In the genomic region with DNA sequence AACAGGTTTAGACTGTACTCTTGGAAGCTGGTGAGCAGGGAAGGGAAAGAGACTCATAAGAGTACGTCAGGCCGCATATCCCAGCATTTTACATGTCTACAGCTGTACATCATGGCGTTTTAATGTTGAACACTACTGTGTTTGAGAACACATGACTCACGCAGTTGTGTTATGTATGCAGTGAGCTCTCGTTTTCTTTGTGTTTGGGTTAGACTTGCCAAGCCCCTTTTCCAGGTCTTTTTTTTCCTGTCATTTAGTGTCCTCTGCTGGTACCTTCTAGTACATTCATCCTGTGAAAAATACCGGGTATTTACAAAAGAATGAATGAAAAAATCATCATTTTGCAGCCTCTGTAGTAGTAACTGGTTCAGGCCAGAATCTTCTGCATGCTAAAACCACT, we compare ENCODE assay signal across 8 cellular contexts. TPM values are rescaled to one million over a fixed set of nuclear protein-coding genes. Genes with fewer than 3 reads are reported as not detected.
A peak's percentile ranks its signal among the peaks of the same experiment; 100 is the strongest.
DNase-seq lines count a peak whose midpoint lies in the region; ATAC-seq and TF ChIP-seq lines count a peak whose summit lies in the region.

No MANE protein-coding gene starts in this region.

- no peak overlapping the region for H3K4me3 ChIP-seq in esophagus muscularis mucosa
- H3K4me3 ChIP-seq in CD8-positive, alpha-beta memory T cell (ENCODE audit: low read length): no peak overlapping the region

- H3K4me3 Mint-ChIP-seq in progenitor cell of endocrine pancreas (ENCODE audit: low read depth): no peak overlapping the region
- H3K4me3 Mint-ChIP-seq in CD8-positive, alpha-beta memory T cell: no peak overlapping the region

- DNase-seq in ELR (ENCODE audit: low read depth) (peak; percentile 53), OCI-M1 (lab: John Stamatoyannopoulos, UW) (peak; percentile 6), esophagus muscularis mucosa (ENCODE audit: extremely low spot score) (no peak), progenitor cell of endocrine pancreas (ENCODE audit: low spot score, unreplicated experiment) (no peak), NAMALWA (ENCODE audit: low spot score) (no peak)
- no peak for DNase-seq in CD8-positive, alpha-beta memory T cell

- TF ChIP-seq CTCF in esophagus muscularis mucosa (IDR thresholded peaks at IDR 0.05) (peak; percentile 44 to 47 (median 45)), progenitor cell of endocrine pancreas (IDR thresholded peaks at IDR 0.05; ENCODE audit: unreplicated experiment) (peak; percentile 53)

- H3K36me3 Mint-ChIP-seq in progenitor cell of endocrine pancreas (ENCODE audit: insufficient read depth): peaks cover 45% of the 10 kb centered on the region
- peaks cover 0 to 41% (median 1%) of the 10 kb centered on the region in 3 donors for H3K36me3 Mint-ChIP-seq in CD8-positive, alpha-beta memory T cell

- WGBS in esophagus muscularis mucosa: 38% methylated on average over 6 of the region's 6 CpGs

- ATAC-seq in HG02798 (IDR thresholded peaks at IDR 0.05; ENCODE audit: poor library complexity, unreplicated experiment) (no peak), HG03175 (IDR thresholded peaks at IDR 0.05; ENCODE audit: unreplicated experiment) (no peak)

- POLR2A ChIA-PET in CD8-positive, alpha-beta memory T cell (lab: Charles Lee): no interaction called here

- H3K9me3 ChIP-seq in esophagus muscularis mucosa: no peaks in the 10 kb centered on the region
- no peaks in the 10 kb centered on the region for H3K9me3 ChIP-seq in CD8-positive, alpha-beta memory T cell (ENCODE audit: low read length)

- CTCF ChIA-PET in CD8-positive, alpha-beta memory T cell (lab: Charles Lee): no interaction called here

- TF ChIP-seq POLR2A in esophagus muscularis mucosa (IDR thresholded peaks at IDR 0.05; ENCODE audit: low read depth): no peak

- TF ChIP-seq EP300 in esophagus muscularis mucosa (IDR thresholded peaks at IDR 0.05): no peak

- H3K36me3 ChIP-seq in esophagus muscularis mucosa: peaks cover 0 to 33% (median 3%) of the 10 kb centered on the region in 4 donors
- H3K36me3 ChIP-seq in CD8-positive, alpha-beta memory T cell (ENCODE audit: insufficient read depth, low read length): no peaks in the 10 kb centered on the region

- H3K27me3 ChIP-seq in esophagus muscularis mucosa: no peaks in the 10 kb centered on the region
- no peaks in the 10 kb centered on the region for H3K27me3 ChIP-seq in CD8-positive, alpha-beta memory T cell (ENCODE audit: insufficient read depth, low read length, poor library complexity, severe bottlenecking)

- H3K9me3 Mint-ChIP-seq in progenitor cell of endocrine pancreas (ENCODE audit: low read depth): no peaks in the 10 kb centered on the region
- no peaks in the 10 kb centered on the region for H3K9me3 Mint-ChIP-seq in CD8-positive, alpha-beta memory T cell

- H3K27me3 Mint-ChIP-seq in progenitor cell of endocrine pancreas: no peaks in the 10 kb centered on the region
- no peaks in the 10 kb centered on the region for H3K27me3 Mint-ChIP-seq in CD8-positive, alpha-beta memory T cell

- H3K4me1 ChIP-seq in esophagus muscularis mucosa: peaks cover 0 to 18% (median 12%) of the 10 kb centered on the region in 4 donors
- H3K4me1 ChIP-seq in CD8-positive, alpha-beta memory T cell (ENCODE audit: insufficient read depth, low read length): peaks cover 16% of the 10 kb centered on the region

- intact Hi-C loops in esophagus muscularis mucosa (cut with DNase I): loop anchor here (10.0 kb wide), 2 partner anchors 131 to 221 kb away; partner anchors contain the start of gene SMPX

- peaks cover 38% of the 10 kb centered on the region for H3K4me1 Mint-ChIP-seq in progenitor cell of endocrine pancreas (ENCODE audit: low read depth)
- H3K4me1 Mint-ChIP-seq in CD8-positive, alpha-beta memory T cell: peaks cover 25 to 29% (median 26%) of the 10 kb centered on the region in 3 donors

- peak overlapping the region; percentile 54 for H3K27ac Mint-ChIP-seq in progenitor cell of endocrine pancreas
- peak overlapping the region in 2 of 8 donors; percentile 6 to 23 for H3K27ac Mint-ChIP-seq in CD8-positive, alpha-beta memory T cell

- peak overlapping the region in 1 of 4 donors; percentile 39 for H3K27ac ChIP-seq in esophagus muscularis mucosa (replicated peaks in 1 of 4)
- H3K27ac ChIP-seq in CD8-positive, alpha-beta memory T cell (ENCODE audit: low read depth, low read length): no peak overlapping the region

RNA-seq across cellular contexts. Expression of gene SMS, which starts 35.3 kb away (rescaled TPM):
- 10 to 100 TPM; 56.3 to 79.7 (median 65.6) TPM for total RNA-seq in esophagus muscularis mucosa
- 280 and 288 TPM in 2 replicates for total RNA-seq in progenitor cell of endocrine pancreas
- 100 to 1,000 TPM; 131 to 134 TPM for total RNA-seq in CD8-positive, alpha-beta memory T cell
- polyA plus RNA-seq in CD8-positive, alpha-beta memory T cell: 69.3 TPM

RNA-seq across cellular contexts. Expression of gene PHEX, which starts 56.3 kb away (rescaled TPM):
- total RNA-seq in esophagus muscularis mucosa: 1 to 10 TPM in 1 of 4 donors, under 1 TPM in 3; 0.52 to 1.2 (median 0.65) TPM
- total RNA-seq in progenitor cell of endocrine pancreas: 0.48 and 0.71 TPM in 2 replicates
- total RNA-seq in CD8-positive, alpha-beta memory T cell: 10 to 100 TPM; 20.1 to 20.8 TPM
- 0.36 TPM for polyA plus RNA-seq in CD8-positive, alpha-beta memory T cell

Comparison
In these comparisons a context has a peak if more than half of its experiments do, and no peak if none do; other contexts are left out.
1. DNase-seq: peak in ELR (single experiment) and OCI-M1 (single experiment); none in esophagus muscularis mucosa (single experiment), progenitor cell of endocrine pancreas (single experiment), NAMALWA (single experiment) and CD8-positive, alpha-beta memory T cell (0 of 5).
2. RNA of gene PHEX, which starts 56.3 kb away (total RNA-seq): 20.1 to 20.8 TPM in CD8-positive, alpha-beta memory T cell; 0.52 to 1.2 TPM in esophagus muscularis mucosa and 0.48 to 0.71 TPM in progenitor cell of endocrine pancreas; every median in the first group is over 4 times any median in the second.